16 cellular contexts compared by ENCODE assay signal in the genomic region with DNA sequence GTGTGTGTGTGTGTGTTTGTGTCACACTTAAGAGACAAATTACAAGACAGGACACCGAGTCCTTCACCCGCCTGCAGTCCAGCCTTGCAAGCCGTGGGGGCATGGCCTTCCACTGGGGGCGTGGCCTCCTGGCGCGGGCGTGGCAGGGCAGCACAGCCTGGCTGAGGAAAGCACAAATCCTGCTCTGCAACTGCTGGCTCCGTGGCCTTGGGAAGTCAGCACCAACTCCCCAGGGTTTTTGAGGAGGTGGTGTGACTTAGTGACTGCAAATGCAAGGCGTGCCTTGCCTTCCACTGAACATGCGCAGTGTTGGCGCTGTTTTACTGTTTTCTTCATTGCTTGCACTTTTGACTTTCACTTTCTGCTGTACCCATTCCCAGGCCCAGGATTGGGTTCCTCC. TPM values are rescaled to one million over a fixed set of nuclear protein-coding genes. Genes with fewer than 3 reads are reported as not detected.
A peak's percentile ranks its signal among the peaks of the same experiment; 100 is the strongest.
DNase-seq lines count a peak whose midpoint lies in the region; ATAC-seq, FAIRE-seq and TF ChIP-seq lines count a peak whose summit lies in the region.
"Had no signal": no experiment of that assay in that cellular context is flagged by ENCODE, and none has a peak within 500 bp of the region (broad histone marks: within the 10 kb centered on the region; RNA-seq: fewer than 3 reads in every experiment).

No MANE protein-coding gene starts in this region.

- H3K27ac ChIP-seq in HepG2 (ENCODE audit: extremely low read length, insufficient read depth, low read length) (no peak overlapping the region), right lobe of liver (no peak overlapping the region), suprapubic skin (no peak overlapping the region)
- H3K27ac ChIP-seq: left lung, right atrium auricular region had no signal

- H3K27me3 ChIP-seq in HepG2 (ENCODE audit: control insufficient read depth in 1 of 2, insufficient read depth in 2 of 2, low read length in 2 of 2), result peaks cover 0 to 6% of the 10 kb centered on the region in 2 experiments; a peak in 1 of 5 replicates
- no peaks in the 10 kb centered on the region for H3K27me3 ChIP-seq in right lobe of liver
- peaks cover 5% of the 10 kb centered on the region for H3K27me3 ChIP-seq in suprapubic skin
- H3K27me3 ChIP-seq: right atrium auricular region had no signal

- FAIRE-seq in HepG2 (lab: Jason Lieb, UNC), result no peak

- peak overlapping the region; percentile 66 for H3K4me2 ChIP-seq in HepG2 (ENCODE audit: low read depth, low read length)

- POLR2A ChIA-PET in HepG2 (lab: Yijun Ruan, JAX), result no interaction called here
- POLR2A ChIA-PET in WTC11 (lab: Charles Lee), result no interaction called here
- POLR2A ChIA-PET in activated CD4-positive, alpha-beta memory T cell treated with anti-CD3 and anti-CD28 coated beads for 36 hours (lab: Charles Lee), result no interaction called here

- H3K4me1 ChIP-seq in HepG2 (ENCODE audit: insufficient read depth, low read length) (peaks cover 12% of the 10 kb centered on the region), right lobe of liver (no peaks in the 10 kb centered on the region), suprapubic skin (no peaks in the 10 kb centered on the region)
- H3K4me1 ChIP-seq: esophagus squamous epithelium, left lung, right atrium auricular region had no signal

- peaks cover 34% of the 10 kb centered on the region for H3K27me3 Mint-ChIP-seq in WTC11 (ENCODE audit: low read depth)
- peaks cover 13% of the 10 kb centered on the region for H3K27me3 Mint-ChIP-seq in activated CD4-positive, alpha-beta memory T cell treated with anti-CD3 and anti-CD28 coated beads for 36 hours

- no peaks in the 10 kb centered on the region for H3K79me2 ChIP-seq in HepG2 (ENCODE audit: insufficient read depth, low read length)

- no peaks in the 10 kb centered on the region for H3K4me1 Mint-ChIP-seq in WTC11
- no peaks in the 10 kb centered on the region for H3K4me1 Mint-ChIP-seq in activated CD4-positive, alpha-beta memory T cell treated with anti-CD3 and anti-CD28 coated beads for 36 hours (ENCODE audit: low read depth)
- H3K4me1 Mint-ChIP-seq: B cell, naive B cell had no signal

- in situ Hi-C loops in HepG2 (cut with HindIII; ENCODE audit: extremely low pct_ligation_motif_present, low pct_unique_long_range_greater_than_20kb), result no loop called here

- 54% methylated on average over 3 of the region's 11 CpGs for WGBS in HepG2 (ENCODE audit: low lambda C conversion rate)
- 80% methylated on average over 4 of the region's 11 CpGs for WGBS in right lobe of liver (ENCODE audit: insufficient coverage, low coverage, low lambda C conversion rate, missing lambda C conversion rate)
- 78% methylated on average over 11 of the region's 11 CpGs for WGBS in suprapubic skin

- H3K4me3 ChIP-seq in HepG2 (replicated peaks in 1 of 3; ENCODE audit: insufficient read depth in 1 of 3, low read depth in 2 of 3, low read length in 3 of 3), result peak overlapping the region; percentile 1 to 51 (median 21); a peak in 4 of 6 replicates
- H3K4me3 ChIP-seq in right lobe of liver, result no peak overlapping the region
- H3K4me3 ChIP-seq in suprapubic skin, result no peak overlapping the region
- H3K4me3 ChIP-seq: esophagus squamous epithelium, left lung, right atrium auricular region had no signal

- H3K27ac Mint-ChIP-seq in WTC11, result no peak overlapping the region
- H3K27ac Mint-ChIP-seq in activated CD4-positive, alpha-beta memory T cell treated with anti-CD3 and anti-CD28 coated beads for 36 hours, result no peak overlapping the region
- H3K27ac Mint-ChIP-seq: B cell, naive B cell had no signal

- H3K9me3 Mint-ChIP-seq in WTC11, result peaks cover 17% of the 10 kb centered on the region
- peaks cover 4% of the 10 kb centered on the region for H3K9me3 Mint-ChIP-seq in activated CD4-positive, alpha-beta memory T cell treated with anti-CD3 and anti-CD28 coated beads for 36 hours

- H4K20me1 ChIP-seq in HepG2 (ENCODE audit: insufficient read depth, low read length), result no peaks in the 10 kb centered on the region

- no peak for TF ChIP-seq POLR2A in HepG2 (IDR thresholded peaks at IDR 0.05; ENCODE audit: insufficient read depth in 1 of 2, low read depth in 2 of 2, low read length in 2 of 2)
- no peak for TF ChIP-seq POLR2A in right lobe of liver (IDR thresholded peaks at IDR 0.05)
- no peak for TF ChIP-seq POLR2A in suprapubic skin (IDR thresholded peaks at IDR 0.05)

- DNase-seq in HepG2 (ENCODE audit: low spot score) (no peak), right lobe of liver (no peak), NCI-H1436 (lab: John Stamatoyannopoulos, UW) (peak; percentile 74), WTC11 (ENCODE audit: low spot score) (no peak), NCI-H2107 (lab: John Stamatoyannopoulos, UW) (no peak), suprapubic skin (ENCODE audit: low spot score in 2 of 2) (no peak), mucosa of gallbladder (ENCODE audit: low spot score) (no peak)
- DNase-seq in activated CD4-positive, alpha-beta memory T cell treated with anti-CD3 and anti-CD28 coated beads for 36 hours, result no peak
- DNase-seq: activated CD4-positive, CD25-positive, alpha-beta regulatory T cell treated with anti-CD3 and anti-CD28 coated beads, Interleukin-2, amount 50 U/mL, for 72 hours; activated T-cell treated with anti-CD3 and anti-CD28 coated beads for 4 hours; esophagus squamous epithelium; left lung; naive B cell; NCI-H526 treated with DMSO at 0.1 percent for 48 hours had no signal

- intact Hi-C loops in HepG2 (cut with micrococcal nuclease; ENCODE audit: unreplicated experiment), result no loop called here
- intact Hi-C loops in right lobe of liver (cut with DNase I), result no loop called here
- intact Hi-C loops in activated CD4-positive, alpha-beta memory T cell treated with anti-CD3 and anti-CD28 coated beads for 36 hours (cut with micrococcal nuclease), result no loop called here

- H2AFZ ChIP-seq in HepG2 (ENCODE audit: low read length), result peak overlapping the region; percentile 33

- H3K36me3 Mint-ChIP-seq in WTC11, result no peaks in the 10 kb centered on the region; the same call in 1 of the 2 replicates
- H3K36me3 Mint-ChIP-seq in activated CD4-positive, alpha-beta memory T cell treated with anti-CD3 and anti-CD28 coated beads for 36 hours, result no peaks in the 10 kb centered on the region
- H3K36me3 Mint-ChIP-seq: naive B cell had no signal

- H3K4me3 Mint-ChIP-seq in WTC11, result no peak overlapping the region
- no peak overlapping the region for H3K4me3 Mint-ChIP-seq in activated CD4-positive, alpha-beta memory T cell treated with anti-CD3 and anti-CD28 coated beads for 36 hours
- H3K4me3 Mint-ChIP-seq: B cell, naive B cell had no signal

- no peak for TF ChIP-seq RAD21 in HepG2 (CRISPR knock-in tag; IDR thresholded peaks at IDR 0.05)

- CTCF ChIA-PET in HepG2 (lab: Yijun Ruan, JAX; ENCODE audit: low intra/inter-chr PET ratio, low total read pairs) (no interaction called here), WTC11 (lab: Charles Lee) (interaction anchor here (2.2 kb wide), 1 partner anchor 16 kb away, joined by 8 read pairs; no protein-coding TSS in a partner anchor)
- CTCF ChIA-PET in activated CD4-positive, alpha-beta memory T cell treated with anti-CD3 and anti-CD28 coated beads for 36 hours (lab: Charles Lee), result no interaction called here

- TF ChIP-seq EP300 in HepG2 (IDR thresholded peaks at IDR 0.05; ENCODE audit: low read depth in 2 of 2, low read length in 2 of 2), result no peak
- no peak for TF ChIP-seq EP300 in HepG2 (CRISPR knock-in tag; IDR thresholded peaks at IDR 0.05; ENCODE audit: borderline replicate concordance)
- TF ChIP-seq EP300 in suprapubic skin (IDR thresholded peaks at IDR 0.05), result no peak

- peak overlapping the region; percentile 6; the same call in 1 of the 2 replicates for H3K9ac ChIP-seq in HepG2 (ENCODE audit: insufficient read depth, low read depth, low read length)

- no peak for TF ChIP-seq CTCF in HepG2 (CRISPR knock-in tag; IDR thresholded peaks at IDR 0.05)
- no peak for TF ChIP-seq CTCF in right lobe of liver (IDR thresholded peaks at IDR 0.05)
- TF ChIP-seq CTCF in WTC11 (IDR thresholded peaks at IDR 0.05), result no peak
- TF ChIP-seq CTCF in suprapubic skin (IDR thresholded peaks at IDR 0.05), result no peak

- no peaks in the 10 kb centered on the region for H3K9me3 ChIP-seq in HepG2 (ENCODE audit: low read length)
- no peaks in the 10 kb centered on the region for H3K9me3 ChIP-seq in right lobe of liver
- H3K9me3 ChIP-seq in suprapubic skin, result no peaks in the 10 kb centered on the region
- H3K9me3 ChIP-seq: esophagus squamous epithelium, right atrium auricular region had no signal

- no TSS peak for BruUV-seq in HepG2 (replicated peaks; lab: Mats Ljungman, UMichigan)

- ATAC-seq in HepG2 (peak; percentile 73), right lobe of liver (no peak), WTC11 (peak; percentile 58; the same call in 1 of the 2 replicates)
- ATAC-seq: left lung had no signal

- H3K36me3 ChIP-seq in HepG2 (replicated peaks in 1 of 2; ENCODE audit: control insufficient read depth in 1 of 2, insufficient read depth in 2 of 2, low read length in 2 of 2) (no peaks in the 10 kb centered on the region), right lobe of liver (no peaks in the 10 kb centered on the region), suprapubic skin (no peaks in the 10 kb centered on the region)
- H3K36me3 ChIP-seq: esophagus squamous epithelium, left lung, right atrium auricular region had no signal

RNA-seq across cellular contexts. Expression of gene BMS1, which starts 12.9 kb away (rescaled TPM):
- total RNA-seq in HepG2 (2016; rRNA removed; fragmentation: Illumina TruSeq; extraction: Trizol) (25.2 and 41.1 TPM in 2 replicates), right lobe of liver (1 to 10 TPM; 4.1 to 8.3 (median 5.8) TPM), WTC11 (2021) (31.7 to 37.7 TPM (median 31.9 TPM) in 3 replicates), suprapubic skin (10 to 100 TPM; 15.8 to 20.4 (median 17.4) TPM), mucosa of gallbladder (10.4 TPM)
- total RNA-seq in HepG2 (2016; cell fraction: cytosol; rRNA removed; fragmentation: Illumina TruSeq; extraction: Trizol; ENCODE audit: low read depth), result 1.7 and 2.0 TPM in 2 replicates
- total RNA-seq in HepG2 (2016; cell fraction: insoluble cytoplasmic fraction; rRNA removed; fragmentation: Illumina TruSeq; extraction: Trizol), result 25.2 and 40.3 TPM in 2 replicates
- total RNA-seq in HepG2 (2016; cell fraction: membrane; rRNA removed; fragmentation: Illumina TruSeq; extraction: Trizol), result 4.9 TPM in 2 replicates
- total RNA-seq in HepG2 (2016; cell fraction: nucleus; rRNA removed; fragmentation: Illumina TruSeq; extraction: Trizol), result 21.4 and 22.2 TPM in 2 replicates
- polyA plus RNA-seq in HepG2 (2011; rRNA removed), result 3.8 and 3.9 TPM in 2 replicates
- polyA plus RNA-seq in HepG2 (2011; cell fraction: cytosol; rRNA removed), result 2.2 and 3.1 TPM in 2 replicates
- polyA plus RNA-seq in HepG2 (2011; cell fraction: nucleus; rRNA removed), result 4.1 and 5.5 TPM in 2 replicates
- 12.4 and 14.5 TPM in 2 replicates for polyA plus RNA-seq in HepG2 (2012)
- polyA plus RNA-seq in HepG2 (2016; cell fraction: cytosol; fragmentation: Illumina TruSeq; extraction: Trizol; ENCODE audit: low read depth), result 0.86 and 0.88 TPM in 2 replicates
- polyA plus RNA-seq in HepG2 (2016; cell fraction: insoluble cytoplasmic fraction; fragmentation: Illumina TruSeq; extraction: Trizol; ENCODE audit: low read depth), result 30.1 and 30.6 TPM in 2 replicates
- polyA plus RNA-seq in HepG2 (2016; cell fraction: membrane; fragmentation: Illumina TruSeq; extraction: Trizol; ENCODE audit: low read depth), result 1.6 and 2.0 TPM in 2 replicates
- polyA plus RNA-seq in HepG2 (2016; cell fraction: nucleus; fragmentation: Illumina TruSeq; extraction: Trizol; ENCODE audit: insufficient read depth, low read depth), result 23.1 and 25.2 TPM in 2 replicates
- polyA minus RNA-seq in HepG2 (2011; rRNA and poly(A)+ RNA removed; ENCODE audit: low replicate concordance), result 3.3 and 6.8 TPM in 2 replicates
- polyA minus RNA-seq in HepG2 (2011; cell fraction: cytosol; rRNA and poly(A)+ RNA removed), result 7.6 TPM in 2 replicates
- polyA minus RNA-seq in HepG2 (2011; cell fraction: nucleus; rRNA and poly(A)+ RNA removed), result 13.9 and 16.9 TPM in 2 replicates
- 10 to 100 TPM; 25.5 to 25.9 TPM for total RNA-seq in activated CD4-positive, alpha-beta memory T cell treated with anti-CD3 and anti-CD28 coated beads for 36 hours

Comparison
In these comparisons a context has a peak if more than half of its experiments do, and no peak if none do; other contexts are left out.
1. ATAC-seq: peak in HepG2 (single experiment) and WTC11 (single experiment); none in right lobe of liver (0 of 4).
2. H3K4me3 ChIP-seq: peak in HepG2 (3 of 3); none in right lobe of liver (0 of 3) and suprapubic skin (single experiment).